In genomic region chr5:81694726-81695125, GRCh38 we compare ENCODE assay signal across 25 cellular contexts.
"Had no signal": no experiment of that assay in that cellular context is flagged by ENCODE, and none has a peak within 500 bp of the region (broad histone marks: within the 10 kb centered on the region; RNA-seq: fewer than 3 reads in every experiment).

No MANE protein-coding gene starts in this region.

- H3K4me3 Mint-ChIP-seq: mesothelial cell of epicardium; naive B cell; natural killer cell treated with Interleukin-12 subunit alpha and Interleukin-12 subunit beta and Interleukin-15 and Interleukin-18, amount 100 ng/mL, for 72 hours; stimulated activated naive B cell treated with anti-CD40 and anti-IgM and Interleukin-4, amounts not matched to agents 10 μg/mL and 1 μg/mL and 100 μg/mL, for 72 hours had no signal

- H3K27me3 ChIP-seq: heart right ventricle, hepatocyte, left lung, ovary, stomach, testis, tibial artery, upper lobe of right lung had no signal

- H3K27ac ChIP-seq: heart right ventricle, hepatocyte, left lung, lower lobe of right lung, ovary, skin epidermis, stomach, testis, tibial artery, upper lobe of right lung had no signal

- H3K4me2 ChIP-seq: hepatocyte had no signal

- H3K27me3 Mint-ChIP-seq: naive B cell; natural killer cell treated with Interleukin-12 subunit alpha and Interleukin-12 subunit beta and Interleukin-15 and Interleukin-18, amount 100 ng/mL, for 72 hours; progenitor cell of endocrine pancreas; stimulated activated naive B cell treated with anti-CD40 and anti-IgM and Interleukin-4, amounts not matched to agents 10 μg/mL and 1 μg/mL and 100 μg/mL, for 72 hours had no signal

- H3K9me3 ChIP-seq: ovary, testis, upper lobe of right lung had no signal

- H3K4me3 ChIP-seq: heart right ventricle, hepatocyte, left lung, lower lobe of right lung, ovary, skin epidermis, stomach, testis, tibial artery, upper lobe of right lung had no signal

- H3K4me1 ChIP-seq: left lung, lower lobe of right lung, testis, upper lobe of right lung had no signal

- H3K36me3 ChIP-seq: left lung, lower lobe of right lung, ovary, stomach, upper lobe of right lung had no signal

- H3K27ac Mint-ChIP-seq: mesothelial cell of epicardium; natural killer cell treated with Interleukin-12 subunit alpha and Interleukin-12 subunit beta and Interleukin-15 and Interleukin-18, amount 100 ng/mL, for 72 hours; progenitor cell of endocrine pancreas; stimulated activated naive B cell treated with anti-CD40 and anti-IgM and Interleukin-4, amounts not matched to agents 10 μg/mL and 1 μg/mL and 100 μg/mL, for 72 hours had no signal

- DNase-seq: heart right ventricle; left cardiac atrium; left lung; lower lobe of right lung; mammary epithelial cell; mesendoderm; naive B cell; ovary; retina; right cardiac atrium; stimulated activated CD4-positive, alpha-beta T cell treated with anti-CD3 and anti-CD28 coated beads, Interleukin-12 subunit alpha, Interleukin-12 subunit beta, amount 100 ng/mL, for 4 hours; stimulated activated CD4-positive, alpha-beta T cell treated with anti-CD3 and anti-CD28 coated beads, Interleukin-15, amount 100 ng/mL, for 24 hours; stimulated activated CD4-positive, alpha-beta T cell treated with anti-CD3 and anti-CD28 coated beads, Interleukin-2, amount 100 ng/mL, for 24 hours; stimulated activated CD4-positive, alpha-beta T cell treated with anti-CD3 and anti-CD28 coated beads, Interleukin-4, amount 100 ng/mL, for 1 hour; stimulated activated naive B cell treated with anti-CD40 and anti-IgM and Interleukin-4, amounts not matched to agents 10 μg/mL and 1 μg/mL and 100 μg/mL, for 72 hours; stimulated activated naive CD8-positive, alpha-beta T cell treated with anti-CD3 and anti-CD28 coated beads, Interleukin-15, Interleukin-2, amounts not matched to agents 100 U/mL and 50 U/mL, for 24 hours; stomach; testis; tibial artery; upper lobe of right lung had no signal

- H2AFZ ChIP-seq: hepatocyte had no signal
